1 cellular context compared by ENCODE assay signal in genomic region chr6:106744781-106745180, GRCh38.
TF ChIP-seq lines count a peak whose summit lies in the region.

No MANE protein-coding gene starts in this region.

TF ChIP-seq in A549, 52 proteins besides CTCF, POLR2A, EP300 and RAD21 (continued from another document):
- TF ChIP-seq REST (IDR thresholded peaks at IDR 0.05) (no peak), FOSB (CRISPR knock-in tag; IDR thresholded peaks at IDR 0.05) (no peak), RNF2 (IDR thresholded peaks at IDR 0.05; ENCODE audit: borderline replicate concordance, low read depth) (no peak), EHF (CRISPR knock-in tag; IDR thresholded peaks at IDR 0.05) (no peak), NPAS2 (CRISPR knock-in tag; IDR thresholded peaks at IDR 0.05; ENCODE audit: borderline replicate concordance) (no peak), CHD2 (IDR thresholded peaks at IDR 0.05; ENCODE audit: low read length, partially characterized antibody) (no peak), RARB (CRISPR knock-in tag; IDR thresholded peaks at IDR 0.05) (no peak), TP53 (CRISPR knock-in tag; IDR thresholded peaks at IDR 0.05) (no peak), ESRRA (IDR thresholded peaks at IDR 0.05; ENCODE audit: borderline replicate concordance, low read length) (no peak), NFE2L2 (conservative IDR thresholded peaks at IDR 0.05; ENCODE audit: low read length) (no peak), HOXB13 (CRISPR knock-in tag; IDR thresholded peaks at IDR 0.05; ENCODE audit: low read depth) (no peak), ATOH8 (CRISPR knock-in tag; IDR thresholded peaks at IDR 0.05; ENCODE audit: low read depth) (no peak), EHMT2 (IDR thresholded peaks at IDR 0.05; ENCODE audit: low read depth) (no peak)
